Comparison of ENCODE assay signal across 8 cellular contexts in the genomic region with DNA sequence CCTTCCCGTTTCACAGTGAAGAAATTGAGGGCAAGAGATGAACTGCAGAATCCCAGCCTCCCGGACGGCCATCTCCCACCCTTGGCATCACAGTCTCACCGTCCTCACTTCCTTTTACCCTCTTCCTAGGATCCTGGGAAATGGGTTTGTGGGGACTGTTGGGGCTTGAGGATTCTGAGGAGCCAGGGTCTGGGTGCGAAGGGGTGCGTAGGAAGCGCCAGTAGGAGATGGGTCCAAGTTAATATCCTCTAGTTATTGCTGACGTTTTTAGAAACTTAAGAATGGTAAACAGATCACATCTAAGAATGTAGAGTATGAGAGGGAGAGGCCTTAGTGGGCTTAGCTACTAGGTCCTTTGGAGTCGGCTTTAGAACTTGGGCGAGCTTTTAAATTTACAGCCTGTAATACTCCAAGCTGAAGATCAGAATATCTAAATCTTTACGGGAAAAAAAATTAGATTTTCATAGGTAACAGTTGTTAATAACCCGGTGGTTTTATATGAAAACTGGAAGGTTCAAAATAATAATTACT. TPM values are rescaled to one million over a fixed set of nuclear protein-coding genes. Genes with fewer than 3 reads are reported as not detected.
A peak's percentile ranks its signal among the peaks of the same experiment; 100 is the strongest.
DNase-seq lines count a peak whose midpoint lies in the region; ATAC-seq and TF ChIP-seq lines count a peak whose summit lies in the region.

No MANE protein-coding gene starts in this region.

- intact Hi-C loops in heart right ventricle (cut with DNase I) (loop anchor here in 1 of 10 donors (10.0 kb wide), 1 partner anchor 185 kb away; no protein-coding TSS in a partner anchor), cardiac septum (cut with DNase I) (loop anchor here (5.0 kb wide), 1 partner anchor 172 kb away; a partner anchor contains a TSS), esophagus squamous epithelium (cut with DNase I) (no loop called here), posterior vena cava (cut with DNase I) (no loop called here)

- H3K4me1 ChIP-seq in heart right ventricle (peaks cover 0 to 55% (median 31%) of the 10 kb centered on the region in 9 donors), SJCRH30 (peaks cover 12% of the 10 kb centered on the region), esophagus squamous epithelium (peaks cover 8 to 55% (median 16%) of the 10 kb centered on the region in 3 donors)

- H3K27me3 ChIP-seq in heart right ventricle (no peaks in the 10 kb centered on the region), SJCRH30 (no peaks in the 10 kb centered on the region), esophagus squamous epithelium (peaks cover 0 to 4% (median 0%) of the 10 kb centered on the region in 4 donors)

- peak in 1 of 8 donors; percentile 8 for ATAC-seq in heart right ventricle
- no peak for ATAC-seq in HG03565 (IDR thresholded peaks at IDR 0.05; ENCODE audit: unreplicated experiment)

- peaks cover 0 to 40% (median 4%) of the 10 kb centered on the region in 9 donors for H3K36me3 ChIP-seq in heart right ventricle
- H3K36me3 ChIP-seq in SJCRH30 = peaks cover 19% of the 10 kb centered on the region
- peaks cover 0 to 42% (median 0%) of the 10 kb centered on the region in 3 donors for H3K36me3 ChIP-seq in esophagus squamous epithelium

- H3K4me3 ChIP-seq in heart right ventricle = peak overlapping the region; percentile 82 to 97 (median 92)
- H3K4me3 ChIP-seq in SJCRH30 = peak overlapping the region; percentile 90
- peak overlapping the region; percentile 77 to 82 (median 80) for H3K4me3 ChIP-seq in esophagus squamous epithelium

- WGBS in heart right ventricle, 2 donors = 10 to 11% methylated on average over 12 of the region's 12 CpGs
- WGBS in esophagus squamous epithelium, 2 donors = 10 to 22% methylated on average over 7 to 12 of the region's 12 CpGs

- DNase-seq in heart right ventricle = no peak
- DNase-seq in cardiac septum (ENCODE audit: low spot score) = no peak
- no peak for DNase-seq in SJCRH30
- no peak for DNase-seq in esophagus squamous epithelium (lab: John Stamatoyannopoulos, UW)
- DNase-seq in pons (ENCODE audit: low spot score) = peak; percentile 16
- no peak for DNase-seq in posterior vena cava (ENCODE audit: low spot score)
- no peak for DNase-seq in activated CD8-positive, alpha-beta memory T cell treated with anti-CD3 and anti-CD28 coated beads for 24 hours

- H3K9me3 ChIP-seq in heart right ventricle (no peaks in the 10 kb centered on the region), SJCRH30 (replicated peaks) (no peaks in the 10 kb centered on the region), esophagus squamous epithelium (no peaks in the 10 kb centered on the region)

- no peak for TF ChIP-seq CTCF in heart right ventricle (IDR thresholded peaks at IDR 0.05)
- no peak for TF ChIP-seq CTCF in esophagus squamous epithelium (IDR thresholded peaks at IDR 0.05)

- no peak for TF ChIP-seq POLR2A in esophagus squamous epithelium (IDR thresholded peaks at IDR 0.05)

- peak overlapping the region in 9 of 10 donors; percentile 67 to 94 (median 85) for H3K27ac ChIP-seq in heart right ventricle
- H3K27ac ChIP-seq in SJCRH30 = peak overlapping the region; percentile 59
- H3K27ac ChIP-seq in esophagus squamous epithelium = peak overlapping the region; percentile 83 to 88 (median 84)

RNA-seq across cellular contexts. Expression of a gene that starts 0.7 kb away (rescaled TPM):
- 100 to 1,000 TPM in 5 of 10 donors, 10 to 100 TPM in 5; 92.2 to 132 (median 99.3) TPM for total RNA-seq in heart right ventricle
- 100 to 1,000 TPM in 1 of 2 donors, 10 to 100 TPM in 1; 21.4 to 115 TPM for polyA plus RNA-seq in heart right ventricle
- 83.8 TPM for total RNA-seq in cardiac septum
- total RNA-seq in SJCRH30 (2014; rRNA removed; shearing (Covaris generic)) = 86.7 and 89.2 TPM in 2 replicates
- total RNA-seq in esophagus squamous epithelium = 10 to 100 TPM; 32.6 to 55.1 (median 49.3) TPM
- 10 to 100 TPM; 37.4 to 42.0 TPM for total RNA-seq in posterior vena cava

RNA-seq across cellular contexts. Expression of a gene that starts 53.3 kb away (rescaled TPM):
- 100 to 1,000 TPM; 157 to 612 (median 228) TPM for total RNA-seq in heart right ventricle
- polyA plus RNA-seq in heart right ventricle = 100 to 1,000 TPM in 1 of 2 donors, 10 to 100 TPM in 1; 49.6 to 200 TPM
- 239 TPM for total RNA-seq in cardiac septum
- 0.85 and 1.3 TPM in 2 replicates for total RNA-seq in SJCRH30 (2014; rRNA removed; shearing (Covaris generic))
- total RNA-seq in esophagus squamous epithelium = 100 to 1,000 TPM in 2 of 4 donors, 10 to 100 TPM in 2; 34.5 to 187 (median 107) TPM
- 100 to 1,000 TPM; 190 to 297 TPM for total RNA-seq in posterior vena cava

Comparison
In these comparisons a context has a peak if more than half of its experiments do, and no peak if none do; other contexts are left out.
1. RNA of a gene that starts 53.3 kb away (total RNA-seq): 190 to 297 TPM in posterior vena cava, 239 TPM in cardiac septum (single experiment), 157 to 612 TPM in heart right ventricle and 34.5 to 187 TPM in esophagus squamous epithelium; 0.85 to 1.3 TPM in SJCRH30; every median in the first group is over 10 times any median in the second.
2. Peak in every context shown above with its lines, with median percentiles within 50 percentile points of each other: H3K27ac ChIP-seq and H3K4me3 ChIP-seq.